1 cellular context compared by ENCODE assay signal in genomic region chr11:46356911-46357482, GRCh38.
TF ChIP-seq lines count a peak whose summit lies in the region.

No MANE protein-coding gene starts in this region.

TF ChIP-seq in SK-N-SH treated with all-trans-retinoic acid at 6 μM for 48 hours, 23 proteins besides CTCF, POLR2A, EP300 and RAD21 (continued from another document):
- TF ChIP-seq TSHZ2 (CRISPR knock-in tag; IDR thresholded peaks at IDR 0.05) (no peak), PPARA (CRISPR knock-in tag; IDR thresholded peaks at IDR 0.05; ENCODE audit: borderline replicate concordance) (no peak), BACH2 (CRISPR knock-in tag; IDR thresholded peaks at IDR 0.05; ENCODE audit: borderline replicate concordance) (no peak), ZFP3 (CRISPR knock-in tag; IDR thresholded peaks at IDR 0.05) (no peak), ARNTL (CRISPR knock-in tag; IDR thresholded peaks at IDR 0.05; ENCODE audit: borderline replicate concordance, low read depth) (no peak)
